14 cellular contexts compared by ENCODE assay signal in genomic region chr5:168844566-168845296, GRCh38.
"Had no signal": no experiment of that assay in that cellular context is flagged by ENCODE, and none has a peak within 500 bp of the region (broad histone marks: within the 10 kb centered on the region; RNA-seq: fewer than 3 reads in every experiment).

No MANE protein-coding gene starts in this region.

- H3K4me3 Mint-ChIP-seq: activated naive CD4-positive, alpha-beta T cell treated with anti-CD3 and anti-CD28 coated beads, Interleukin-2, amount 50 U/mL, for 24 hours; immature natural killer cell; stimulated activated naive B cell treated with anti-CD40 and anti-IgM and Interleukin-4, amounts not matched to agents 10 μg/mL and 1 μg/mL and 100 μg/mL, for 72 hours; T-helper 2 cell treated with Interferon-gamma antibody and Interleukin-4, amounts not matched to agents 5 μg/mL and 100 μg/mL, for 36 hours had no signal

- H3K4me3 ChIP-seq: body of pancreas, transverse colon had no signal

- H3K36me3 ChIP-seq: spleen, transverse colon had no signal

- ATAC-seq: activated CD4-positive, CD25-positive, alpha-beta regulatory T cell treated with anti-CD3 and anti-CD28 coated beads, Interleukin-2, amount 50 U/mL, for 24 hours; body of pancreas; stimulated activated naive B cell treated with anti-CD40 and anti-IgM and Interleukin-4, amounts not matched to agents 10 μg/mL and 1 μg/mL and 100 μg/mL, for 72 hours had no signal

- H3K27me3 ChIP-seq: body of pancreas had no signal

- H3K27ac Mint-ChIP-seq: activated naive CD4-positive, alpha-beta T cell treated with anti-CD3 and anti-CD28 coated beads, Interleukin-2, amount 50 U/mL, for 24 hours; immature natural killer cell; stimulated activated naive B cell treated with anti-CD40 and anti-IgM and Interleukin-4, amounts not matched to agents 10 μg/mL and 1 μg/mL and 100 μg/mL, for 72 hours; T-helper 2 cell treated with Interferon-gamma antibody and Interleukin-4, amounts not matched to agents 5 μg/mL and 100 μg/mL, for 36 hours had no signal

- H3K4me1 ChIP-seq: body of pancreas, spleen, transverse colon had no signal

- H3K4me1 Mint-ChIP-seq: activated naive CD4-positive, alpha-beta T cell treated with anti-CD3 and anti-CD28 coated beads, Interleukin-2, amount 50 U/mL, for 24 hours; immature natural killer cell; stimulated activated naive B cell treated with anti-CD40 and anti-IgM and Interleukin-4, amounts not matched to agents 10 μg/mL and 1 μg/mL and 100 μg/mL, for 72 hours had no signal

- H3K9me3 Mint-ChIP-seq: activated naive CD4-positive, alpha-beta T cell treated with anti-CD3 and anti-CD28 coated beads, Interleukin-2, amount 50 U/mL, for 24 hours; immature natural killer cell; stimulated activated naive B cell treated with anti-CD40 and anti-IgM and Interleukin-4, amounts not matched to agents 10 μg/mL and 1 μg/mL and 100 μg/mL, for 72 hours; T-helper 2 cell treated with Interferon-gamma antibody and Interleukin-4, amounts not matched to agents 5 μg/mL and 100 μg/mL, for 36 hours had no signal

- H3K36me3 Mint-ChIP-seq: activated naive CD4-positive, alpha-beta T cell treated with anti-CD3 and anti-CD28 coated beads, Interleukin-2, amount 50 U/mL, for 24 hours; immature natural killer cell; stimulated activated naive B cell treated with anti-CD40 and anti-IgM and Interleukin-4, amounts not matched to agents 10 μg/mL and 1 μg/mL and 100 μg/mL, for 72 hours had no signal

- H3K9ac ChIP-seq: parathyroid adenoma had no signal

- DNase-seq: activated effector memory CD4-positive, alpha-beta T cell treated with Interleukin-2 at 50 U/mL for 16 hours; body of pancreas; cerebellar nuclear complex; dermis blood vessel endothelial cell; erythroblast; immature natural killer cell; spleen; stimulated activated CD4-positive, alpha-beta T cell treated with anti-CD3 and anti-CD28 coated beads, Interleukin-2, amount 100 ng/mL, for 24 hours; stimulated activated naive B cell treated with anti-CD40 and anti-IgM and Interleukin-4, amounts not matched to agents 10 μg/mL and 1 μg/mL and 100 μg/mL, for 72 hours; transverse colon had no signal

- H3K27ac ChIP-seq: body of pancreas, parathyroid adenoma, spleen, transverse colon had no signal

- H2AFZ ChIP-seq: parathyroid adenoma had no signal

- H3K9me3 ChIP-seq: body of pancreas, spleen, transverse colon had no signal
